ENCODE assay signal across 10 cellular contexts in genomic region chr15:76286231-76286879, GRCh38. TPM values are rescaled to one million over a fixed set of nuclear protein-coding genes. Genes with fewer than 3 reads are reported as not detected.
DNase-seq lines count a peak whose midpoint lies in the region; ATAC-seq, FAIRE-seq and TF ChIP-seq lines count a peak whose summit lies in the region.
"Had no signal": no experiment of that assay in that cellular context is flagged by ENCODE, and none has a peak within 500 bp of the region (broad histone marks: within the 10 kb centered on the region; RNA-seq: fewer than 3 reads in every experiment).

No MANE protein-coding gene starts in this region.

- POLR2A ChIA-PET in A549 (lab: Yijun Ruan, JAX) (interaction anchor here (0.6 kb wide), 1 partner anchor 18 kb away, joined by 3 read pairs; no protein-coding TSS in a partner anchor), OCI-LY7 (lab: Charles Lee) (interaction anchor here (1.7 kb wide), 1 partner anchor 8 kb away, joined by 4 read pairs; no protein-coding TSS in a partner anchor)

- H3K4me3 ChIP-seq in A549 (no peak overlapping the region), OCI-LY7 (ENCODE audit: low read depth, low read length, poor library complexity, severe bottlenecking) (peak overlapping the region; percentile 27), fibroblast of lung (replicated peaks in 1 of 4; ENCODE audit: control extremely low read depth in 1 of 4, insufficient read depth in 1 of 4, low read depth in 3 of 4, low read length in 4 of 4) (peak overlapping the region in 3 of 4 experiments; percentile 19 to 24 (median 24))

- H3K27me3 ChIP-seq in fibroblast of lung (ENCODE audit: control insufficient read depth, insufficient read depth, low read length), result no peaks in the 10 kb centered on the region

- CTCF ChIA-PET in A549 (lab: Yijun Ruan, JAX) (interaction anchor here (0.8 to 3.0 kb wide), 17 partner anchors 8 to 557 kb away, joined by 3 to 13 read pairs (median 3); no protein-coding TSS in a partner anchor), OCI-LY7 (lab: Charles Lee; ENCODE audit: unreplicated experiment) (no interaction called here)

- H3K79me2 ChIP-seq in OCI-LY7 (ENCODE audit: insufficient read depth, low read depth, low read length) (no peaks in the 10 kb centered on the region), fibroblast of lung (ENCODE audit: control insufficient read depth, insufficient read depth, low read length) (no peaks in the 10 kb centered on the region)

- no peak for ATAC-seq in A549
- ATAC-seq in GM18867 (IDR thresholded peaks at IDR 0.05; ENCODE audit: unreplicated experiment), result peak; percentile 66

- DNase-seq in A549 (ENCODE audit: low read depth in 1 of 2, low spot score in 1 of 2) (no peak), OCI-LY7 (ENCODE audit: low spot score) (peak; percentile 26), fibroblast of lung (ENCODE audit: low read depth in 2 of 2) (peak in 1 of 2 donors; percentile 20), Ammon's horn (ENCODE audit: low spot score) (no peak), HCEC 1CT (no peak), SIG-M5 treated with dmso at 0.1 percent for 504 hours (lab: John Stamatoyannopoulos, UW; ENCODE audit: unreplicated experiment) (no peak), NCI-H446 treated with DMSO at 0.1 percent for 48 hours (lab: John Stamatoyannopoulos, UW) (no peak)
- DNase-seq: NCI-H2171, nucleus accumbens had no signal

- TF ChIP-seq CTCF in A549 (IDR thresholded peaks at IDR 0.05), result no peak
- TF ChIP-seq CTCF in OCI-LY7 (conservative IDR thresholded peaks at IDR 0.05; ENCODE audit: low read length), result no peak
- no peak for TF ChIP-seq CTCF in fibroblast of lung (conservative IDR thresholded peaks at IDR 0.05 in 1 of 2, IDR thresholded peaks at IDR 0.05 in 1 of 2; ENCODE audit: low read depth in 1 of 2, low read length in 2 of 2)

- TF ChIP-seq POLR2A in A549 (IDR thresholded peaks at IDR 0.05; ENCODE audit: low read length), result no peak

- H3K36me3 ChIP-seq in OCI-LY7 (ENCODE audit: insufficient read depth, low read length) (peaks cover 81% of the 10 kb centered on the region), fibroblast of lung (ENCODE audit: control insufficient read depth, insufficient read depth, low read length) (no peaks in the 10 kb centered on the region)

- H3K9ac ChIP-seq in fibroblast of lung (ENCODE audit: insufficient read depth, low read length), result no peak overlapping the region

- no peak for TF ChIP-seq RAD21 in A549 (conservative IDR thresholded peaks at IDR 0.05 in 1 of 2, IDR thresholded peaks at IDR 0.05 in 1 of 2)

- TF ChIP-seq EP300 in A549 (IDR thresholded peaks at IDR 0.05), result no peak

- no peaks in the 10 kb centered on the region for H3K9me2 ChIP-seq in OCI-LY7 (ENCODE audit: insufficient read depth, low read length)

- H3K9me3 ChIP-seq in A549 (no peaks in the 10 kb centered on the region), OCI-LY7 (ENCODE audit: low read length) (no peaks in the 10 kb centered on the region), fibroblast of lung (ENCODE audit: control insufficient read depth, insufficient read depth, low read depth, low read length) (no peaks in the 10 kb centered on the region)

- 72% methylated on average over 4 of the region's 4 CpGs for WGBS in A549 (ENCODE audit: missing lambda C conversion rate)

- no peaks in the 10 kb centered on the region for H4K20me1 ChIP-seq in OCI-LY7 (ENCODE audit: insufficient read depth, low read length)
- H4K20me1 ChIP-seq in fibroblast of lung (ENCODE audit: control insufficient read depth, extremely low read depth, insufficient read depth, low read length), result no peaks in the 10 kb centered on the region

- FAIRE-seq in A549 (lab: Jason Lieb, UNC), result no peak

- H3K4me2 ChIP-seq in A549 (0 out of 3 replicates have a peak overlapping the region, but pooled peaks have one; percentile 1), OCI-LY7 (ENCODE audit: low read length) (peak overlapping the region; percentile 59), fibroblast of lung (ENCODE audit: extremely low read depth, insufficient read depth, low read length) (peak overlapping the region; percentile 83)

- BruUV-seq in OCI-LY7 (replicated peaks; lab: Mats Ljungman, UMichigan), result no TSS peak

- intact Hi-C loops in OCI-LY7 (cut with micrococcal nuclease; ENCODE audit: unreplicated experiment), result no loop called here

- H3K27ac ChIP-seq in A549 (no peak overlapping the region), OCI-LY7 (ENCODE audit: low read depth, low read length, poor library complexity, severe bottlenecking) (no peak overlapping the region), fibroblast of lung (ENCODE audit: insufficient read depth, low read length) (peak overlapping the region; percentile 36)

- H3K4me1 ChIP-seq in A549 (no peaks in the 10 kb centered on the region), OCI-LY7 (ENCODE audit: insufficient read depth, low read length, poor library complexity, severe bottlenecking) (peaks cover 3% of the 10 kb centered on the region), fibroblast of lung (ENCODE audit: control insufficient read depth, extremely low read depth, insufficient read depth, low read length) (no peaks in the 10 kb centered on the region)

- H2AFZ ChIP-seq in OCI-LY7 (ENCODE audit: low read length) (no peak overlapping the region), fibroblast of lung (ENCODE audit: low read length) (no peak overlapping the region)

TF ChIP-seq in A549, 52 proteins besides CTCF, POLR2A, EP300 and RAD21 (continues in another document):
- no peak for TF ChIP-seq ZSCAN20 (CRISPR knock-in tag; IDR thresholded peaks at IDR 0.05)
- TF ChIP-seq, protein P1, sequence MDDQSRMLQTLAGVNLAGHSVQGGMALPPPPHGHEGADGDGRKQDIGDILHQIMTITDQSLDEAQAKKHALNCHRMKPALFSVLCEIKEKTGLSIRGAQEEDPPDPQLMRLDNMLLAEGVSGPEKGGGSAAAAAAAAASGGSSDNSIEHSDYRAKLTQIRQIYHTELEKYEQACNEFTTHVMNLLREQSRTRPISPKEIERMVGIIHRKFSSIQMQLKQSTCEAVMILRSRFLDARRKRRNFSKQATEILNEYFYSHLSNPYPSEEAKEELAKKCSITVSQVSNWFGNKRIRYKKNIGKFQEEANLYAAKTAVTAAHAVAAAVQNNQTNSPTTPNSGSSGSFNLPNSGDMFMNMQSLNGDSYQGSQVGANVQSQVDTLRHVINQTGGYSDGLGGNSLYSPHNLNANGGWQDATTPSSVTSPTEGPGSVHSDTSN (IDR thresholded peaks at IDR 0.05), result no peak
- TF ChIP-seq EHF (CRISPR knock-in tag; IDR thresholded peaks at IDR 0.05), result no peak
- TF ChIP-seq, protein P2, sequence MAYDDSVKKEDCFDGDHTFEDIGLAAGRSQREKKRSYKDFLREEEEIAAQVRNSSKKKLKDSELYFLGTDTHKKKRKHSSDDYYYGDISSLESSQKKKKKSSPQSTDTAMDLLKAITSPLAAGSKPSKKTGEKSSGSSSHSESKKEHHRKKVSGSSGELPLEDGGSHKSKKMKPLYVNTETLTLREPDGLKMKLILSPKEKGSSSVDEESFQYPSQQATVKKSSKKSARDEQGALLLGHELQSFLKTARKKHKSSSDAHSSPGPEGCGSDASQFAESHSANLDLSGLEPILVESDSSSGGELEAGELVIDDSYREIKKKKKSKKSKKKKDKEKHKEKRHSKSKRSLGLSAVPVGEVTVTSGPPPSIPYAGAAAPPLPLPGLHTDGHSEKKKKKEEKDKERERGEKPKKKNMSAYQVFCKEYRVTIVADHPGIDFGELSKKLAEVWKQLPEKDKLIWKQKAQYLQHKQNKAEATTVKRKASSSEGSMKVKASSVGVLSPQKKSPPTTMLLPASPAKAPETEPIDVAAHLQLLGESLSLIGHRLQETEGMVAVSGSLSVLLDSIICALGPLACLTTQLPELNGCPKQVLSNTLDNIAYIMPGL (CRISPR knock-in tag; IDR thresholded peaks at IDR 0.05; ENCODE audit: borderline replicate concordance), result no peak
- TF ChIP-seq, protein P3, sequence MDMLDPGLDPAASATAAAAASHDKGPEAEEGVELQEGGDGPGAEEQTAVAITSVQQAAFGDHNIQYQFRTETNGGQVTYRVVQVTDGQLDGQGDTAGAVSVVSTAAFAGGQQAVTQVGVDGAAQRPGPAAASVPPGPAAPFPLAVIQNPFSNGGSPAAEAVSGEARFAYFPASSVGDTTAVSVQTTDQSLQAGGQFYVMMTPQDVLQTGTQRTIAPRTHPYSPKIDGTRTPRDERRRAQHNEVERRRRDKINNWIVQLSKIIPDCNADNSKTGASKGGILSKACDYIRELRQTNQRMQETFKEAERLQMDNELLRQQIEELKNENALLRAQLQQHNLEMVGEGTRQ (IDR thresholded peaks at IDR 0.05), result no peak
- TF ChIP-seq ESRRA (IDR thresholded peaks at IDR 0.05; ENCODE audit: borderline replicate concordance, low read length), result no peak
- no peak for TF ChIP-seq CBX8 (IDR thresholded peaks at IDR 0.05)
- no peak for TF ChIP-seq FOSB (CRISPR knock-in tag; IDR thresholded peaks at IDR 0.05)
- no peak for TF ChIP-seq BHLHE40 (IDR thresholded peaks at IDR 0.05; ENCODE audit: low read depth, low read length)
- TF ChIP-seq CBX2 (IDR thresholded peaks at IDR 0.05; ENCODE audit: borderline replicate concordance, low read depth), result no peak
- TF ChIP-seq HOXB5 (CRISPR knock-in tag; IDR thresholded peaks at IDR 0.05), result no peak

RNA-seq across cellular contexts. Expression of gene ETFA, which starts 24.9 kb away (rescaled TPM):
- polyA plus RNA-seq in A549 (2011; rRNA removed), result 395 and 412 TPM in 2 replicates
- polyA plus RNA-seq in A549 (2012; cell fraction: cytosol; rRNA removed), result 207 and 218 TPM in 2 replicates
- 73.2 and 78.9 TPM in 2 replicates for polyA plus RNA-seq in A549 (2012; cell fraction: nucleus; rRNA removed)
- 235 to 243 TPM (median 243 TPM) in 3 replicates for polyA plus RNA-seq in A549 (2017; fragmentation: RNase III; extraction: RNeasy Plus Mini Kit Qiagen cat#74134 plus additional on column Dnase treatment)
- 159 and 171 TPM in 2 replicates for polyA minus RNA-seq in A549 (2011; rRNA and poly(A)+ RNA removed)
- 84.8 and 99.4 TPM in 2 replicates for total RNA-seq in OCI-LY7 (2014; rRNA removed; shearing (Covaris generic))
- 126 and 146 TPM in 2 replicates for total RNA-seq in OCI-LY7 (2022)
- total RNA-seq in fibroblast of lung, result 106 and 129 TPM in 2 replicates
- polyA plus RNA-seq in fibroblast of lung, result 139 and 161 TPM in 2 replicates
- 125 and 126 TPM in 2 replicates for polyA plus RNA-seq in fibroblast of lung (2012)
- 18.1 and 21.2 TPM in 2 replicates for polyA minus RNA-seq in fibroblast of lung (ENCODE audit: low replicate concordance)

RNA-seq across cellular contexts. Expression of gene ISL2, which starts 50.2 kb away (rescaled TPM):
- polyA plus RNA-seq in A549 (2011; rRNA removed), result 2.6 TPM in 2 replicates
- 6.5 and 7.1 TPM in 2 replicates for polyA plus RNA-seq in A549 (2012; cell fraction: cytosol; rRNA removed)
- polyA plus RNA-seq in A549 (2012; cell fraction: nucleus; rRNA removed), result 27.0 and 30.9 TPM in 2 replicates
- 2.6 to 3.8 TPM (median 3.2 TPM) in 3 replicates for polyA plus RNA-seq in A549 (2017; fragmentation: RNase III; extraction: RNeasy Plus Mini Kit Qiagen cat#74134 plus additional on column Dnase treatment)
- polyA minus RNA-seq in A549 (2011; rRNA and poly(A)+ RNA removed), result 2.5 and 3.2 TPM in 2 replicates
- total RNA-seq in OCI-LY7 (2014; rRNA removed; shearing (Covaris generic)), result 2.8 and 6.2 TPM in 2 replicates
- 11.8 and 12.7 TPM in 2 replicates for total RNA-seq in OCI-LY7 (2022)
- 0.17 and 0.26 TPM in 2 replicates for total RNA-seq in fibroblast of lung
- 0.02 and 0.03 TPM in 2 replicates for polyA plus RNA-seq in fibroblast of lung
- 0.12 TPM in 1 of 2 replicates, not detected in the other for polyA plus RNA-seq in fibroblast of lung (2012)
- not detected in 2 replicates for polyA minus RNA-seq in fibroblast of lung (ENCODE audit: low replicate concordance)

Comparison
In these comparisons a context has a peak if more than half of its experiments do, and no peak if none do; other contexts are left out.
1. H3K4me2 ChIP-seq: peak in every context shown above with its lines; median percentile 83 in fibroblast of lung; 59 in OCI-LY7; 1 in A549.